ENCODE assay signal across 38 cellular contexts in genomic region chr7:92400013-92400412, GRCh38.
"Had no signal": no experiment of that assay in that cellular context is flagged by ENCODE, and none has a peak within 500 bp of the region (broad histone marks: within the 10 kb centered on the region; RNA-seq: fewer than 3 reads in every experiment).

No MANE protein-coding gene starts in this region.

- H3K4me3 ChIP-seq: PC-9 had no signal

- H3K4me3 Mint-ChIP-seq: activated CD4-positive, alpha-beta memory T cell treated with anti-CD3 and anti-CD28 coated beads, Interleukin-2, amount 10 ng/mL, durations not matched to agents 7 days and 5 days; activated CD8-positive, alpha-beta memory T cell treated with anti-CD3 and anti-CD28 coated beads, Interleukin-2, amount 10 ng/mL, durations not matched to agents 7 days and 5 days; activated naive CD4-positive, alpha-beta T cell treated with anti-CD3 and anti-CD28 coated beads, Interleukin-2, amount 10 ng/mL, durations not matched to agents 7 days and 5 days; activated naive CD8-positive, alpha-beta T cell; activated naive CD8-positive, alpha-beta T cell treated with anti-CD3 and anti-CD28 coated beads, Interleukin-2, amount 50 U/mL, for 24 hours; brain had no signal

- H3K9me3 Mint-ChIP-seq: activated CD4-positive, alpha-beta memory T cell treated with anti-CD3 and anti-CD28 coated beads, Interleukin-2, amount 10 ng/mL, durations not matched to agents 7 days and 5 days; activated naive CD4-positive, alpha-beta T cell treated with anti-CD3 and anti-CD28 coated beads, Interleukin-2, amount 10 ng/mL, durations not matched to agents 7 days and 5 days; activated naive CD8-positive, alpha-beta T cell treated with anti-CD3 and anti-CD28 coated beads, Interleukin-2, amount 50 U/mL, for 24 hours; brain had no signal

- H3K27me3 Mint-ChIP-seq: activated CD4-positive, alpha-beta memory T cell treated with anti-CD3 and anti-CD28 coated beads, Interleukin-2, amount 10 ng/mL, durations not matched to agents 7 days and 5 days; activated CD8-positive, alpha-beta memory T cell treated with anti-CD3 and anti-CD28 coated beads, Interleukin-2, amount 10 ng/mL, durations not matched to agents 7 days and 5 days; activated naive CD4-positive, alpha-beta T cell treated with anti-CD3 and anti-CD28 coated beads, Interleukin-2, amount 10 ng/mL, durations not matched to agents 7 days and 5 days; activated naive CD8-positive, alpha-beta T cell; activated naive CD8-positive, alpha-beta T cell treated with anti-CD3 and anti-CD28 coated beads, Interleukin-2, amount 50 U/mL, for 24 hours; brain had no signal

- FAIRE-seq: bronchial epithelial cell, RCC 7860 had no signal

- H3K4me2 ChIP-seq: PC-9 had no signal

- H2AFZ ChIP-seq: PC-9 had no signal

- H3K27ac ChIP-seq: PC-9, RWPE1, WERI-Rb-1 had no signal

- ATAC-seq: activated CD8-positive, alpha-beta memory T cell treated with anti-CD3 and anti-CD28 coated beads, Interleukin-2, amount 10 ng/mL, durations not matched to agents 7 days and 5 days; activated naive CD8-positive, alpha-beta T cell treated with anti-CD3 and anti-CD28 coated beads, Interleukin-2, amount 50 U/mL, for 24 hours; Right ventricle myocardium inferior had no signal

- DNase-seq: activated CD4-positive, alpha-beta memory T cell treated with anti-CD3 and anti-CD28 coated beads, Interleukin-2, amount 10 ng/mL, durations not matched to agents 7 days and 5 days; activated CD4-positive, alpha-beta T cell treated with anti-CD3 and anti-CD28 coated beads for 1 hour; activated CD4-positive, alpha-beta T cell treated with anti-CD3 and anti-CD28 coated beads for 48 hours; activated CD4-positive, CD25-positive, alpha-beta regulatory T cell; activated CD8-positive, alpha-beta memory T cell treated with anti-CD3 and anti-CD28 coated beads for 24 hours; activated CD8-positive, alpha-beta memory T cell treated with anti-CD3 and anti-CD28 coated beads, Interleukin-2, amount 10 ng/mL, durations not matched to agents 7 days and 5 days; activated CD8-positive, alpha-beta memory T cell treated with anti-CD3 and anti-CD28 coated beads, Interleukin-2, amount 50 U/mL, for 48 hours; activated effector memory CD4-positive, alpha-beta T cell treated with Interleukin-2 at 50 U/mL for 16 hours; activated naive CD4-positive, alpha-beta T cell treated with anti-CD3 and anti-CD28 coated beads, Interleukin-2, amount 10 ng/mL, durations not matched to agents 7 days and 5 days; activated naive CD8-positive, alpha-beta T cell treated with anti-CD3 and anti-CD28 coated beads, Interleukin-2, amount 50 U/mL, for 24 hours; activated T-cell treated with anti-CD3 and anti-CD28 coated beads, Interleukin-2, amount 50 U/mL, for 48 hours; anterior cingulate cortex; caudate nucleus; cerebellar nuclear complex; Karpas-422; KBM-7; NCI-H1105; NCI-H1417 treated with DMSO at 0.1 percent for 48 hours; NCI-H2029 treated with DMSO at 0.1 percent for 48 hours; NCI-H2171 treated with DMSO at 0.1 percent for 48 hours; NCI-H2227 treated with DMSO at 0.1 percent for 48 hours; NCI-H446; NCI-H510A treated with DMSO at 0.1 percent for 48 hours; NCI-H526 treated with DMSO at 0.1 percent for 48 hours; NCI-H82; NK-92 treated with Interleukin-12 subunit alpha and Interleukin-12 subunit beta, amount 100 ng/mL, for 24 hours; PC-9; SIG-M5; SW 1271; T-helper 1 cell; T1000; WERI-Rb-1 had no signal

- H3K27ac Mint-ChIP-seq: activated CD4-positive, alpha-beta memory T cell treated with anti-CD3 and anti-CD28 coated beads, Interleukin-2, amount 10 ng/mL, durations not matched to agents 7 days and 5 days; activated CD8-positive, alpha-beta memory T cell treated with anti-CD3 and anti-CD28 coated beads, Interleukin-2, amount 10 ng/mL, durations not matched to agents 7 days and 5 days; activated naive CD4-positive, alpha-beta T cell treated with anti-CD3 and anti-CD28 coated beads, Interleukin-2, amount 10 ng/mL, durations not matched to agents 7 days and 5 days; activated naive CD8-positive, alpha-beta T cell; activated naive CD8-positive, alpha-beta T cell treated with anti-CD3 and anti-CD28 coated beads, Interleukin-2, amount 50 U/mL, for 24 hours; brain had no signal
